17 cellular contexts compared by ENCODE assay signal in the genomic region with DNA sequence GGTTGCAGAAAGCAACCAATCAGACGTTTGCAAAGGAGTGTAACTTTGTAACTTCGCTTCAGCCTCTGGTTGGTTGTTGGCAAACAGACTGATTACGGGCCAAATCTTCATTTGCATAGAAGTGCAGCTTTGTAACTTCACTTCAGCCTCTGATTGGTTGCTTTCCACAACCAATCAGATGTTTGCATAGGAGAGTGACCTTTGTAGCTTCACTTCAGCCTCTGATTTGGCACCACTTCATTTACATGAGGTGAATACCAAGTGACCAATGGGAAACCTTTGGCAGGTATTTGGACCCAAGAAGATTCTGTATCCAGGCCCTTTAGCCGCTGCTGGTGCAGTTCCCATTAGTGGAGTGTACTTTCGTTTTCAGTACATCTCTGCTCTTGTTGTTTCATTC. TPM values are rescaled to one million over a fixed set of nuclear protein-coding genes. Genes with fewer than 3 reads are reported as not detected.
A peak's percentile ranks its signal among the peaks of the same experiment; 100 is the strongest.
DNase-seq lines count a peak whose midpoint lies in the region; ATAC-seq and TF ChIP-seq lines count a peak whose summit lies in the region.
"Had no signal": no experiment of that assay in that cellular context is flagged by ENCODE, and none has a peak within 500 bp of the region (broad histone marks: within the 10 kb centered on the region; RNA-seq: fewer than 3 reads in every experiment).

No MANE protein-coding gene starts in this region.

- peak overlapping the region in 2 of 3 donors; percentile 26 to 36 for H3K4me3 ChIP-seq in skeletal muscle tissue (ENCODE audit: low read length in 3 of 3)
- H3K4me3 ChIP-seq: skin epidermis, thyroid gland had no signal

- TF ChIP-seq CTCF in activated CD8-positive, alpha-beta T cell treated with anti-CD3 and anti-CD28 coated beads for 36 hours (IDR thresholded peaks at IDR 0.05), result no peak

- H3K9me3 Mint-ChIP-seq in activated CD8-positive, alpha-beta T cell treated with anti-CD3 and anti-CD28 coated beads for 36 hours, result no peaks in the 10 kb centered on the region
- H3K9me3 Mint-ChIP-seq in activated CD8-positive, alpha-beta T cell treated with anti-CD3 and anti-CD28 coated beads, Interleukin-2, amount 10 ng/mL, durations not matched to agents 7 days and 5 days (ENCODE audit: insufficient read depth), result no peaks in the 10 kb centered on the region

- no peaks in the 10 kb centered on the region for H3K36me3 ChIP-seq in skeletal muscle tissue (ENCODE audit: control insufficient read depth in 3 of 3, insufficient read depth in 3 of 3, low read length in 3 of 3)
- H3K36me3 ChIP-seq: thyroid gland had no signal

- no peaks in the 10 kb centered on the region for H3K27me3 ChIP-seq in skeletal muscle tissue (ENCODE audit: control insufficient read depth in 3 of 3, insufficient read depth in 3 of 3, low read length in 3 of 3)
- H3K27me3 ChIP-seq: thyroid gland had no signal

- H3K4me1 Mint-ChIP-seq in activated CD8-positive, alpha-beta T cell treated with anti-CD3 and anti-CD28 coated beads for 36 hours (ENCODE audit: low read depth), result peaks cover 68% of the 10 kb centered on the region
- H3K4me1 Mint-ChIP-seq in activated CD8-positive, alpha-beta T cell treated with anti-CD3 and anti-CD28 coated beads, Interleukin-2, amount 10 ng/mL, durations not matched to agents 7 days and 5 days (ENCODE audit: low read depth), result peaks cover 35% of the 10 kb centered on the region

- peak; percentile 14 for ATAC-seq in activated CD8-positive, alpha-beta T cell treated with anti-CD3 and anti-CD28 coated beads for 36 hours
- ATAC-seq in activated CD8-positive, alpha-beta T cell treated with anti-CD3 and anti-CD28 coated beads, Interleukin-2, amount 10 ng/mL, durations not matched to agents 7 days and 5 days, result no peak

- H3K9ac ChIP-seq in skeletal muscle tissue (ENCODE audit: low read depth in 1 of 3, low read length in 3 of 3), result no peak overlapping the region

- peak overlapping the region; percentile 71 for H3K27ac Mint-ChIP-seq in activated CD8-positive, alpha-beta T cell treated with anti-CD3 and anti-CD28 coated beads for 36 hours
- no peak overlapping the region for H3K27ac Mint-ChIP-seq in activated CD8-positive, alpha-beta T cell treated with anti-CD3 and anti-CD28 coated beads, Interleukin-2, amount 10 ng/mL, durations not matched to agents 7 days and 5 days

- intact Hi-C loops in activated CD8-positive, alpha-beta T cell treated with anti-CD3 and anti-CD28 coated beads for 36 hours (cut with micrococcal nuclease), result no loop called here

- no peaks in the 10 kb centered on the region for H3K9me3 ChIP-seq in skeletal muscle tissue (ENCODE audit: control insufficient read depth in 3 of 3, low read length in 3 of 3)
- H3K9me3 ChIP-seq: thyroid gland had no signal

- no peak for DNase-seq in activated CD8-positive, alpha-beta T cell treated with anti-CD3 and anti-CD28 coated beads for 36 hours
- DNase-seq in activated CD8-positive, alpha-beta T cell treated with anti-CD3 and anti-CD28 coated beads, Interleukin-2, amount 10 ng/mL, durations not matched to agents 7 days and 5 days, result no peak
- DNase-seq in OCI-M1 (lab: John Stamatoyannopoulos, UW) (peak; percentile 90), erythroblast (lab: John Stamatoyannopoulos, UW) (peak; percentile 7 to 19), caudate nucleus (lab: John Stamatoyannopoulos, UW) (no peak), NCI-H524 treated with DMSO at 0.1 percent for 48 hours (lab: John Stamatoyannopoulos, UW) (no peak)
- DNase-seq in effector CD8-positive, alpha-beta T cell (lab: John Stamatoyannopoulos, UW), result no peak
- DNase-seq: DMS 273 treated with DMSO at 0.1 percent for 48 hours, hippocampal formation, NCI-H1105 treated with DMSO at 0.1 percent for 48 hours, NCI-H510A, T-helper 9 cell, thyroid gland had no signal

- H3K4me3 Mint-ChIP-seq in activated CD8-positive, alpha-beta T cell treated with anti-CD3 and anti-CD28 coated beads for 36 hours, result peak overlapping the region; percentile 26
- H3K4me3 Mint-ChIP-seq in activated CD8-positive, alpha-beta T cell treated with anti-CD3 and anti-CD28 coated beads, Interleukin-2, amount 10 ng/mL, durations not matched to agents 7 days and 5 days, result no peak overlapping the region
- H3K4me3 Mint-ChIP-seq: neural crest cell had no signal

- no peaks in the 10 kb centered on the region for H3K27me3 Mint-ChIP-seq in activated CD8-positive, alpha-beta T cell treated with anti-CD3 and anti-CD28 coated beads for 36 hours
- no peaks in the 10 kb centered on the region for H3K27me3 Mint-ChIP-seq in activated CD8-positive, alpha-beta T cell treated with anti-CD3 and anti-CD28 coated beads, Interleukin-2, amount 10 ng/mL, durations not matched to agents 7 days and 5 days (ENCODE audit: low read depth)

- H3K4me1 ChIP-seq in skeletal muscle tissue (ENCODE audit: control insufficient read depth in 3 of 3, insufficient read depth in 3 of 3, low read length in 3 of 3), result peaks cover 7 to 26% (median 9%) of the 10 kb centered on the region in 3 donors

- H3K36me3 Mint-ChIP-seq in activated CD8-positive, alpha-beta T cell treated with anti-CD3 and anti-CD28 coated beads for 36 hours (ENCODE audit: low read depth), result no peaks in the 10 kb centered on the region
- H3K36me3 Mint-ChIP-seq in activated CD8-positive, alpha-beta T cell treated with anti-CD3 and anti-CD28 coated beads, Interleukin-2, amount 10 ng/mL, durations not matched to agents 7 days and 5 days (ENCODE audit: low read depth), result no peaks in the 10 kb centered on the region

- no peak for TF ChIP-seq POLR2A in erythroblast (IDR thresholded peaks at IDR 0.05; ENCODE audit: low read length)

- CTCF ChIA-PET in activated CD8-positive, alpha-beta T cell treated with anti-CD3 and anti-CD28 coated beads for 36 hours (lab: Charles Lee), result interaction anchor here (1.2 to 4.9 kb wide), 6 partner anchors 8 to 58 kb away, joined by 3 to 24 read pairs (median 6); no protein-coding TSS in a partner anchor
- CTCF ChIA-PET in activated CD8-positive, alpha-beta T cell treated with anti-CD3 and anti-CD28 coated beads, Interleukin-2, amount 10 ng/mL, durations not matched to agents 7 days and 5 days (lab: Charles Lee), result interaction anchor here (1.0 to 4.3 kb wide), 3 partner anchors 9 to 22 kb away, joined by 6 to 42 read pairs (median 6); partner anchors contain the start of gene USP47

- H3K27ac ChIP-seq in skeletal muscle tissue (ENCODE audit: low read depth, low read length), result no peak overlapping the region
- H3K27ac ChIP-seq in caudate nucleus (ENCODE audit: low read depth, low read length), result no peak overlapping the region
- H3K27ac ChIP-seq: RWPE1, skin epidermis, thyroid gland had no signal

- POLR2A ChIA-PET in activated CD8-positive, alpha-beta T cell treated with anti-CD3 and anti-CD28 coated beads for 36 hours (lab: Charles Lee), result interaction anchor here (1.0 to 2.1 kb wide), 3 partner anchors 13 to 18 kb away, joined by 3 to 16 read pairs (median 4); partner anchors contain the start of gene USP47
- POLR2A ChIA-PET in activated CD8-positive, alpha-beta T cell treated with anti-CD3 and anti-CD28 coated beads, Interleukin-2, amount 10 ng/mL, durations not matched to agents 7 days and 5 days (lab: Charles Lee), result interaction anchor here (2.5 kb wide), 1 partner anchor 16 kb away, joined by 13 read pairs; the partner anchor contains the start of gene USP47

RNA-seq across cellular contexts. Expression of gene USP47, which starts 16.0 kb away (rescaled TPM):
- 10 to 100 TPM; 37.8 to 39.7 TPM for total RNA-seq in activated CD8-positive, alpha-beta T cell treated with anti-CD3 and anti-CD28 coated beads for 36 hours
- total RNA-seq in activated CD8-positive, alpha-beta T cell treated with anti-CD3 and anti-CD28 coated beads, Interleukin-2, amount 10 ng/mL, durations not matched to agents 7 days and 5 days, result 10 to 100 TPM; 34.5 to 38.4 TPM
- 69.4 TPM for total RNA-seq in skeletal muscle tissue

Comparison
In these comparisons a context has a peak if more than half of its experiments do, and no peak if none do; other contexts are left out.
1. DNase-seq: peak in OCI-M1 (single experiment) and erythroblast (2 of 2); none in activated CD8-positive, alpha-beta T cell treated with anti-CD3 and anti-CD28 coated beads for 36 hours (single experiment), activated CD8-positive, alpha-beta T cell treated with anti-CD3 and anti-CD28 coated beads, Interleukin-2, amount 10 ng/mL, durations not matched to agents 7 days and 5 days (single experiment), caudate nucleus (0 of 61), effector CD8-positive, alpha-beta T cell (single experiment) and NCI-H524 treated with DMSO at 0.1 percent for 48 hours (single experiment).